In genomic region chr1:85274969-85275453, GRCh38 we compare ENCODE assay signal across 8 cellular contexts. TPM values are rescaled to one million over a fixed set of nuclear protein-coding genes. Genes with fewer than 3 reads are reported as not detected.
DNase-seq lines count a peak whose midpoint lies in the region; ATAC-seq and TF ChIP-seq lines count a peak whose summit lies in the region.

No MANE protein-coding gene starts in this region.

- DNase-seq in Calu3 (peak; percentile 43), Karpas-422 (no peak), amniotic epithelial cell (ENCODE audit: low read depth) (peak; percentile 90), left colon (no peak), NCI-H524 treated with DMSO at 0.1 percent for 48 hours (lab: John Stamatoyannopoulos, UW) (no peak), globus pallidus (ENCODE audit: low spot score) (no peak)

- H3K4me1 Mint-ChIP-seq in Calu3 (ENCODE audit: low read depth, unreplicated experiment), result peaks cover 50% of the 10 kb centered on the region

- WGBS in urinary bladder, result 57% methylated on average over 1 of the region's 1 CpG

- H3K27ac ChIP-seq in Karpas-422 (ENCODE audit: low read length), result peak overlapping the region; percentile 50; the same call in 1 of the 2 replicates
- no peak overlapping the region for H3K27ac ChIP-seq in urinary bladder (ENCODE audit: low read depth)

- no peak overlapping the region for H2AFZ ChIP-seq in Karpas-422 (ENCODE audit: low read length)

- peaks cover 68% of the 10 kb centered on the region for H3K36me3 Mint-ChIP-seq in Calu3 (ENCODE audit: insufficient read depth, unreplicated experiment)

- intact Hi-C loops in Calu3 (cut with micrococcal nuclease; ENCODE audit: unreplicated experiment), result no loop called here
- intact Hi-C loops in left colon (cut with DNase I, micrococcal nuclease), result no loop called here

- H3K36me3 ChIP-seq in Karpas-422 (ENCODE audit: insufficient read depth, low read length) (peaks cover 23% of the 10 kb centered on the region; the same call in 1 of the 2 replicates), urinary bladder (ENCODE audit: insufficient read depth) (no peaks in the 10 kb centered on the region)

- H3K4me2 ChIP-seq in Karpas-422 (ENCODE audit: low read depth, low read length, poor library complexity, severe bottlenecking), result peak overlapping the region; percentile 89

- H4K20me1 ChIP-seq in Karpas-422 (ENCODE audit: insufficient read depth, low read depth, low read length), result 0 out of 2 replicates have a peak, but pooled peaks cover 5% of the 10 kb centered on the region

- peak overlapping the region; percentile 86 for H3K4me3 Mint-ChIP-seq in Calu3 (ENCODE audit: low read depth, unreplicated experiment)

- CTCF ChIA-PET in Calu3 (lab: Charles Lee), result interaction anchor here (1.4 to 2.1 kb wide), 2 partner anchors 15 to 23 kb away, joined by 4 to 11 read pairs; partner anchors contain the start of gene C1orf52

- no peaks in the 10 kb centered on the region for H3K9me3 Mint-ChIP-seq in Calu3 (ENCODE audit: low read depth, unreplicated experiment)

- H3K27me3 Mint-ChIP-seq in Calu3 (ENCODE audit: unreplicated experiment), result no peaks in the 10 kb centered on the region

- no peaks in the 10 kb centered on the region for H3K9me2 ChIP-seq in Karpas-422 (replicated peaks; ENCODE audit: insufficient read depth, low read length)

- H3K4me1 ChIP-seq in Karpas-422 (ENCODE audit: low read length) (peaks cover 29% of the 10 kb centered on the region), urinary bladder (ENCODE audit: insufficient read depth) (no peaks in the 10 kb centered on the region)

- peak; percentile 60 for ATAC-seq in left colon
- no peak for ATAC-seq in GM19023 (IDR thresholded peaks at IDR 0.05; ENCODE audit: unreplicated experiment)

- H3K79me2 ChIP-seq in Karpas-422 (ENCODE audit: low read length), result peaks cover 59% of the 10 kb centered on the region

- no peaks in the 10 kb centered on the region for H3K27me3 ChIP-seq in Karpas-422 (ENCODE audit: low read length)

- no peak for TF ChIP-seq CTCF in Calu3 (IDR thresholded peaks at IDR 0.05; ENCODE audit: unreplicated experiment)

- peak overlapping the region; percentile 10 for H3K27ac Mint-ChIP-seq in Calu3 (ENCODE audit: unreplicated experiment)

- TSS peak; percentile 57 for BruUV-seq in Calu3 (replicated peaks; lab: Mats Ljungman, UMichigan)

- peak overlapping the region; percentile 88 for H3K9ac ChIP-seq in Karpas-422 (ENCODE audit: low read length)

- H3K4me3 ChIP-seq in Karpas-422 (ENCODE audit: low read length) (peak overlapping the region; percentile 91), urinary bladder (ENCODE audit: low read depth, low read length) (peak overlapping the region; percentile 59)

- H3K9me3 ChIP-seq in Karpas-422 (ENCODE audit: low read length), result no peaks in the 10 kb centered on the region

RNA-seq across cellular contexts. Expression of gene BCL10, which starts 1.4 kb away (rescaled TPM):
- total RNA-seq in Calu3 (2022) (57.7 and 59.1 TPM in 2 replicates), left colon (100 to 1,000 TPM; 108 to 115 TPM), urinary bladder (36.6 TPM)
- total RNA-seq in Karpas-422 (2014; rRNA removed; shearing (Covaris generic); ENCODE audit: low replicate concordance), result 16.5 and 32.2 TPM in 2 replicates
- 9.6 TPM for polyA plus RNA-seq in urinary bladder

RNA-seq across cellular contexts. Expression of gene C1orf52, which starts 15.5 kb away (rescaled TPM):
- 29.7 TPM in 2 replicates for total RNA-seq in Calu3 (2022)
- 17.8 and 22.9 TPM in 2 replicates for total RNA-seq in Karpas-422 (2014; rRNA removed; shearing (Covaris generic); ENCODE audit: low replicate concordance)
- 10 to 100 TPM; 17.4 to 20.3 TPM for total RNA-seq in left colon
- total RNA-seq in urinary bladder, result 21.5 TPM
- polyA plus RNA-seq in urinary bladder, result 27.8 TPM

Comparison
In these comparisons a context has a peak if more than half of its experiments do, and no peak if none do; other contexts are left out.
1. DNase-seq: peak in Calu3 (single experiment) and amniotic epithelial cell (single experiment); none in Karpas-422 (single experiment), left colon (0 of 2), NCI-H524 treated with DMSO at 0.1 percent for 48 hours (single experiment) and globus pallidus (single experiment).